Comparison of ENCODE assay signal across 7 cellular contexts in the genomic region with DNA sequence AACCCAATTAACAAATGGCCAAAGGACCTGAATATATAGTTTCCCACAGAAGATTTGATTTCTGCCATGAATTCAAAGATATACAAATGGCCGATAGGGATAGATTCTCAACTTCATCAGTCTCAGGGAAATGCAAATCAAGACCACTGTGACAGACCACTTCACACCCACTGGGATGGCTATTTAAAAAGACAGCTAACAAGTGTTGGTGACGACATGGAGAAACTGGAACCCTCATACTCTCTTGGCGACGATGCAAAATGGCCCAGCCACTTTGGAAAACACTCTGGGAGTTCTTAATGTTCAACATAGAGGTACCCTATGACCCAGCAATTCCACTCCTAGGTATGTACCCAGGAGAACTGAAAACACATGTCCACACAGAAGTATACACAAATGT. TPM values are rescaled to one million over a fixed set of nuclear protein-coding genes. Genes with fewer than 3 reads are reported as not detected.
"Had no signal": no experiment of that assay in that cellular context is flagged by ENCODE, and none has a peak within 500 bp of the region (broad histone marks: within the 10 kb centered on the region; RNA-seq: fewer than 3 reads in every experiment).

No MANE protein-coding gene starts in this region.

- H3K27ac Mint-ChIP-seq: GM23338, H9, HFFc6 had no signal

- H3K27ac ChIP-seq: KMS-11 had no signal

- ATAC-seq: GM23338 had no signal

- H3K4me1 Mint-ChIP-seq: GM23338, H9 had no signal

- DNase-seq: H9, HCEC 1CT, HFFc6, IMR-90, KBM-7 had no signal

- H3K9me3 Mint-ChIP-seq: GM23338, H9, HFFc6 had no signal

- H3K4me3 ChIP-seq: GM23338 had no signal

- H3K4me3 Mint-ChIP-seq: GM23338, H9, HFFc6 had no signal

RNA-seq across cellular contexts. Expression of a gene that starts 17.4 kb away (rescaled TPM):
- total RNA-seq: HFFc6, IMR-90 had no signal
